ENCODE assay signal across 4 cellular contexts in genomic region chr6:164076818-164077532, GRCh38.
DNase-seq lines count a peak whose midpoint lies in the region; ATAC-seq, FAIRE-seq and TF ChIP-seq lines count a peak whose summit lies in the region.
"Not testable (repeated sequence)": the region's sequence is repeated elsewhere in the genome, so short reads cannot be mapped to it uniquely, and the experiment has no call there.

No MANE protein-coding gene starts in this region.

- not testable (repeated sequence) for H3K79me1 ChIP-seq in H1 (ENCODE audit: low read depth, low read length)

- 36% methylated on average over 3 of the region's 3 CpGs for WGBS in K562 (ENCODE audit: insufficient coverage, low coverage, missing lambda C conversion rate)
- 98% methylated on average over 3 of the region's 3 CpGs; no CpG with 5 or more reads in 1 of the 2 experiments for WGBS in H1 (ENCODE audit: extremely low coverage in 1 of 2, insufficient coverage in 1 of 2, insufficient read length in 1 of 2, insufficient replicate concordance in 2 of 2, low coverage in 1 of 2, low lambda C conversion rate in 2 of 2, missing lambda C conversion rate in 1 of 2), 2 experiments

- not testable (repeated sequence) for TF ChIP-seq CTCF in K562 (IDR thresholded peaks at IDR 0.05 in 2 of 3, conservative IDR thresholded peaks at IDR 0.05 in 1 of 3; ENCODE audit: insufficient read depth in 2 of 3, low read depth in 1 of 3, low read length in 3 of 3); H1 (IDR thresholded peaks at IDR 0.05; ENCODE audit: control extremely low read depth in 1 of 3, insufficient read depth in 1 of 3, low read depth in 1 of 3, low read length in 3 of 3)

- TF ChIP-seq POLR2A in GM12891 (IDR thresholded peaks at IDR 0.05; ENCODE audit: low read depth, low read length); K562 (conservative IDR thresholded peaks at IDR 0.05); H1 (IDR thresholded peaks at IDR 0.05; ENCODE audit: control extremely low read depth in 1 of 2, low read depth in 2 of 2, low read length in 2 of 2): not testable (repeated sequence)

- not testable (repeated sequence) for H2BK20ac ChIP-seq in H1 (ENCODE audit: low read length)

- H4K20me1 ChIP-seq in BLaER1; K562 (replicated peaks; ENCODE audit: control insufficient read depth, insufficient read depth, low read length); H1 (replicated peaks in 1 of 2; ENCODE audit: control insufficient read depth in 1 of 2, insufficient read depth in 2 of 2, low read length in 2 of 2): not testable (repeated sequence)

- peaks cover 10% of the 10 kb centered on the region for H3K9me3 ChIP-seq in BLaER1
- not testable (repeated sequence) for H3K9me3 ChIP-seq in K562 (replicated peaks; ENCODE audit: control insufficient read depth, insufficient read depth, low read depth, low read length); H1 (ENCODE audit: insufficient read depth in 2 of 2, low read depth in 1 of 2, low read length in 1 of 2)

- TF ChIP-seq EP300 in K562 (IDR thresholded peaks at IDR 0.05; ENCODE audit: low read length); H1 (IDR thresholded peaks at IDR 0.05; ENCODE audit: borderline replicate concordance in 1 of 2, low read depth in 2 of 2, low read length in 2 of 2): not testable (repeated sequence)

- not testable (repeated sequence) for DNase-seq in GM12891 (ENCODE audit: insufficient read length, low spot score); K562 (ENCODE audit: extremely low read depth in 1 of 4, low spot score in 3 of 4); H1 (ENCODE audit: low read depth in 1 of 2, low spot score in 2 of 2)

- not testable (repeated sequence) for H3K4me3 ChIP-seq in BLaER1; K562; H1 (ENCODE audit: extremely low read depth in 1 of 4, insufficient read depth in 2 of 4, low read depth in 3 of 4, low read length in 4 of 4)

- CTCF ChIA-PET in K562 (lab: Yijun Ruan, JAX; ENCODE audit: low intra/inter-chr PET ratio) = not testable (repeated sequence)
- CTCF ChIA-PET in H1 (lab: Charles Lee; ENCODE audit: partially characterized antibody) = interaction anchor here (1.0 kb wide), 2 partner anchors 122 to 852 kb away, joined by 3 to 4 read pairs; no protein-coding TSS in a partner anchor

- not testable (repeated sequence) for H3K27ac ChIP-seq in BLaER1; K562 (ENCODE audit: extremely low read depth, low read depth, low read length); H1 (ENCODE audit: low read depth, low read length)

- H3K4me2 ChIP-seq in BLaER1 = peak overlapping the region; percentile 95
- not testable (repeated sequence) for H3K4me2 ChIP-seq in K562 (ENCODE audit: insufficient read depth, low read length); H1 (ENCODE audit: insufficient read depth in 1 of 2, low read depth in 2 of 2, low read length in 2 of 2)

- not testable (repeated sequence) for H3K9me1 ChIP-seq in K562 (ENCODE audit: control insufficient read depth, insufficient read depth, low read length)

- not testable (repeated sequence) for H3K14ac ChIP-seq in H1 (ENCODE audit: insufficient read length)

- not testable (repeated sequence) for H3K79me2 ChIP-seq in K562 (ENCODE audit: control insufficient read depth, insufficient read depth, low read length); H1 (ENCODE audit: control insufficient read depth in 1 of 2, insufficient read depth in 2 of 2, low read length in 2 of 2)

- peaks cover 66% of the 10 kb centered on the region for H3K4me1 ChIP-seq in BLaER1
- not testable (repeated sequence) for H3K4me1 ChIP-seq in K562 (replicated peaks in 1 of 2; ENCODE audit: control insufficient read depth in 2 of 2, insufficient read depth in 2 of 2, low read length in 2 of 2); H1 (replicated peaks in 1 of 4; ENCODE audit: control insufficient read depth in 3 of 4, insufficient read depth in 4 of 4, low read length in 3 of 4)

- not testable (repeated sequence) for ATAC-seq in K562

- in situ Hi-C loops in K562 (cut with MboI) = not testable (repeated sequence)

- FAIRE-seq in GM12891 (lab: Jason Lieb, UNC) = peak; percentile 78
- FAIRE-seq in K562 (lab: Jason Lieb, UNC) = peak; percentile 46
- not testable (repeated sequence) for FAIRE-seq in H1 (lab: Jason Lieb, UNC)

- not testable (repeated sequence) for H2BK120ac ChIP-seq in H1 (replicated peaks; ENCODE audit: low read depth, low read length)

- not testable (repeated sequence) for H3K4ac ChIP-seq in H1 (replicated peaks; ENCODE audit: insufficient read length, low read depth, low read length)

- not testable (repeated sequence) for H2AFZ ChIP-seq in K562 (ENCODE audit: low read depth, low read length); H1 (ENCODE audit: low read length)

- not testable (repeated sequence) for H3K23me2 ChIP-seq in H1 (ENCODE audit: low read depth, low read length)

- H2BK15ac ChIP-seq in H1 (ENCODE audit: low read length) = not testable (repeated sequence)

- H4K5ac ChIP-seq in H1 (ENCODE audit: insufficient read length, low read depth, low read length) = not testable (repeated sequence)

- not testable (repeated sequence) for H3K27me3 ChIP-seq in BLaER1; H1 (replicated peaks in 1 of 4; ENCODE audit: control insufficient read depth in 3 of 4, extremely low read depth in 1 of 4, insufficient read depth in 3 of 4, low read length in 3 of 4)
- peaks cover 0 to 15% of the 10 kb centered on the region in 2 experiments; a peak in 3 of 5 replicates for H3K27me3 ChIP-seq in K562 (ENCODE audit: control insufficient read depth in 2 of 2, insufficient read depth in 2 of 2, low read length in 2 of 2)

- not testable (repeated sequence) for BruUV-seq in K562 (replicated peaks; lab: Mats Ljungman, UMichigan)

- H3K9ac ChIP-seq in BLaER1; K562 (ENCODE audit: insufficient read depth in 1 of 2, low read depth in 2 of 2, low read length in 2 of 2); H1 (replicated peaks in 1 of 4; ENCODE audit: extremely low read depth in 1 of 4, low read depth in 3 of 4, low read length in 3 of 4): not testable (repeated sequence)

- not testable (repeated sequence) for H3K36me3 ChIP-seq in BLaER1; K562 (ENCODE audit: control insufficient read depth, insufficient read depth, low read length); H1 (ENCODE audit: control insufficient read depth in 2 of 4, insufficient read depth in 4 of 4, low read length in 3 of 4)

- not testable (repeated sequence) for H4K8ac ChIP-seq in H1 (ENCODE audit: extremely low read depth, insufficient read depth, low read length)

- H2AK5ac ChIP-seq in H1 (ENCODE audit: low read depth, low read length) = not testable (repeated sequence)

- not testable (repeated sequence) for H4K91ac ChIP-seq in H1 (replicated peaks; ENCODE audit: insufficient read length, low read length)

- H2BK5ac ChIP-seq in H1 (ENCODE audit: low read depth, low read length) = not testable (repeated sequence)

- not testable (repeated sequence) for H3K23ac ChIP-seq in H1 (ENCODE audit: insufficient read length)

- H3K18ac ChIP-seq in H1 (ENCODE audit: extremely low read depth, low read length) = not testable (repeated sequence)

- POLR2A ChIA-PET in K562 (lab: Yijun Ruan, JAX) = not testable (repeated sequence)
- POLR2A ChIA-PET in H1 (lab: Charles Lee; ENCODE audit: partially characterized antibody) = interaction anchor here (0.5 to 1.1 kb wide), 2 partner anchors 133 to 297 kb away, joined by 3 to 4 read pairs; no protein-coding TSS in a partner anchor

- H2BK12ac ChIP-seq in H1 (ENCODE audit: low read depth, low read length) = not testable (repeated sequence)

- intact Hi-C loops in K562 (cut with micrococcal nuclease) = not testable (repeated sequence)

- not testable (repeated sequence) for H3K56ac ChIP-seq in H1 (replicated peaks; ENCODE audit: insufficient read length, low read depth, low read length)

- not testable (repeated sequence) for TF ChIP-seq RAD21 in K562 (CRISPR knock-in tag; conservative IDR thresholded peaks at IDR 0.05 in 1 of 2, IDR thresholded peaks at IDR 0.05 in 1 of 2); H1 (IDR thresholded peaks at IDR 0.05 in 1 of 2, conservative IDR thresholded peaks at IDR 0.05 in 1 of 2; ENCODE audit: low read depth in 2 of 2, low read length in 2 of 2)

TF ChIP-seq in K562, 482 proteins besides CTCF, POLR2A, EP300 and RAD21:
- TF ChIP-seq BRCA1 (IDR thresholded peaks at IDR 0.05) (peak; percentile 67; the same call in 1 of the 2 replicates), HMBOX1 (IDR thresholded peaks at IDR 0.05) (peak; percentile 99)
- not testable (repeated sequence) for TF ChIP-seq BRCA1 (CRISPR knock-in tag; IDR thresholded peaks at IDR 0.05)

TF ChIP-seq in H1, 55 proteins besides CTCF, POLR2A, EP300 and RAD21:
- peak; percentile 90 for TF ChIP-seq BRCA1 (IDR thresholded peaks at IDR 0.05; ENCODE audit: low read depth, low read length)
